ENCODE assay signal across 17 cellular contexts in genomic region chr17:39568710-39569109, GRCh38. TPM values are rescaled to one million over a fixed set of nuclear protein-coding genes. Genes with fewer than 3 reads are reported as not detected.
DNase-seq lines count a peak whose midpoint lies in the region; ATAC-seq and TF ChIP-seq lines count a peak whose summit lies in the region.
"Had no signal": no experiment of that assay in that cellular context is flagged by ENCODE, and none has a peak within 500 bp of the region (broad histone marks: within the 10 kb centered on the region; RNA-seq: fewer than 3 reads in every experiment).

No MANE protein-coding gene starts in this region.

- peaks cover 4% of the 10 kb centered on the region for H3K27me3 Mint-ChIP-seq in activated naive CD4-positive, alpha-beta T cell treated with anti-CD3 and anti-CD28 coated beads, Interleukin-2, amount 50 U/mL, for 24 hours
- H3K27me3 Mint-ChIP-seq in neural crest cell (ENCODE audit: low read depth), result no peaks in the 10 kb centered on the region
- H3K27me3 Mint-ChIP-seq: B cell; CD4-positive, alpha-beta T cell had no signal

- no peaks in the 10 kb centered on the region for H3K9me3 ChIP-seq in uterus

- H3K9me3 Mint-ChIP-seq in activated naive CD4-positive, alpha-beta T cell treated with anti-CD3 and anti-CD28 coated beads, Interleukin-2, amount 50 U/mL, for 24 hours, result peaks cover 9% of the 10 kb centered on the region
- H3K9me3 Mint-ChIP-seq in activated naive CD4-positive, alpha-beta T cell treated with anti-CD3 and anti-CD28 coated beads, Interleukin-2, amount 50 U/mL, for 72 hours, result peaks cover 8 to 9% of the 10 kb centered on the region in 2 donors
- H3K9me3 Mint-ChIP-seq in neural crest cell, result peaks cover 3% of the 10 kb centered on the region

- TF ChIP-seq CTCF in neural crest cell (conservative IDR thresholded peaks at IDR 0.05), result no peak
- no peak for TF ChIP-seq CTCF in uterus (IDR thresholded peaks at IDR 0.05)

- H3K4me3 ChIP-seq in uterus, result no peak overlapping the region

- peaks cover 44% of the 10 kb centered on the region for H3K36me3 Mint-ChIP-seq in activated naive CD4-positive, alpha-beta T cell treated with anti-CD3 and anti-CD28 coated beads, Interleukin-2, amount 50 U/mL, for 24 hours
- H3K36me3 Mint-ChIP-seq in activated naive CD4-positive, alpha-beta T cell treated with anti-CD3 and anti-CD28 coated beads, Interleukin-2, amount 50 U/mL, for 72 hours, result peaks cover 17 to 41% of the 10 kb centered on the region in 2 donors
- H3K36me3 Mint-ChIP-seq in neural crest cell (ENCODE audit: low read depth), result peaks cover 14% of the 10 kb centered on the region

- TF ChIP-seq POLR2A in uterus (IDR thresholded peaks at IDR 0.05), result no peak

- no peaks in the 10 kb centered on the region for H3K4me1 ChIP-seq in uterus

- H3K27ac ChIP-seq in uterus, result no peak overlapping the region
- H3K27ac ChIP-seq: HL-60 had no signal

- H3K36me3 ChIP-seq in uterus, result no peaks in the 10 kb centered on the region

- ATAC-seq in activated naive CD4-positive, alpha-beta T cell treated with anti-CD3 and anti-CD28 coated beads, Interleukin-2, amount 50 U/mL, for 72 hours, result no peak
- ATAC-seq in GM18519 (IDR thresholded peaks at IDR 0.05; ENCODE audit: low FRiP score, unreplicated experiment) (no peak), HG02610 (IDR thresholded peaks at IDR 0.05; ENCODE audit: unreplicated experiment) (no peak)

- peak overlapping the region; percentile 41 for H3K27ac Mint-ChIP-seq in activated naive CD4-positive, alpha-beta T cell treated with anti-CD3 and anti-CD28 coated beads, Interleukin-2, amount 50 U/mL, for 24 hours
- H3K27ac Mint-ChIP-seq in activated naive CD4-positive, alpha-beta T cell treated with anti-CD3 and anti-CD28 coated beads, Interleukin-2, amount 50 U/mL, for 72 hours, result peak overlapping the region in 1 of 2 donors; percentile 26
- no peak overlapping the region for H3K27ac Mint-ChIP-seq in neural crest cell (ENCODE audit: unreplicated experiment)
- H3K27ac Mint-ChIP-seq: B cell; CD4-positive, alpha-beta T cell; H9 had no signal

- no peak overlapping the region for H3K4me3 Mint-ChIP-seq in activated naive CD4-positive, alpha-beta T cell treated with anti-CD3 and anti-CD28 coated beads, Interleukin-2, amount 50 U/mL, for 24 hours
- peak overlapping the region; percentile 31 for H3K4me3 Mint-ChIP-seq in neural crest cell
- H3K4me3 Mint-ChIP-seq: B cell; CD4-positive, alpha-beta T cell; H9 had no signal

- H3K4me1 Mint-ChIP-seq in activated naive CD4-positive, alpha-beta T cell treated with anti-CD3 and anti-CD28 coated beads, Interleukin-2, amount 50 U/mL, for 24 hours, result no peaks in the 10 kb centered on the region
- H3K4me1 Mint-ChIP-seq in neural crest cell, result peaks cover 13% of the 10 kb centered on the region
- H3K4me1 Mint-ChIP-seq: B cell had no signal

- intact Hi-C loops in uterus (cut with DNase I; ENCODE audit: low total_unique reads), result no loop called here

- H3K27me3 ChIP-seq in uterus, result no peaks in the 10 kb centered on the region

- DNase-seq in activated naive CD4-positive, alpha-beta T cell treated with anti-CD3 and anti-CD28 coated beads, Interleukin-2, amount 50 U/mL, for 72 hours (ENCODE audit: low spot score in 2 of 2), result no peak
- DNase-seq in astrocyte of the hippocampus (ENCODE audit: low read depth, low spot score) (peak; percentile 50), neural crest cell (ENCODE audit: low read depth, low spot score) (no peak), superior temporal gyrus (ENCODE audit: extremely low spot score) (peak; percentile 33), uterus (no peak)
- DNase-seq: 8988T; C1 segment of cervical spinal cord; CD4-positive, alpha-beta T cell; DND-41; GDM1; GOT3; H9 had no signal

RNA-seq across cellular contexts. Expression of gene NEUROD2, which starts 39.0 kb away (rescaled TPM):
- total RNA-seq in activated naive CD4-positive, alpha-beta T cell treated with anti-CD3 and anti-CD28 coated beads, Interleukin-2, amount 50 U/mL, for 72 hours, result not detected
- total RNA-seq in neural crest cell, result not detected in 2 replicates
- not detected for total RNA-seq in uterus
- total RNA-seq: B cell; CD4-positive, alpha-beta T cell; H9 had no signal

RNA-seq across cellular contexts. Expression of gene PPP1R1B, which starts 58.0 kb away (rescaled TPM):
- total RNA-seq in activated naive CD4-positive, alpha-beta T cell treated with anti-CD3 and anti-CD28 coated beads, Interleukin-2, amount 50 U/mL, for 72 hours, result under 1 TPM in 1 of 2 donors, not detected in 1; 0.16 TPM
- not detected in 2 replicates for total RNA-seq in neural crest cell
- 10 to 100 TPM in 1 of 4 donors, under 1 TPM in 3; 0.26 to 22.0 (median 0.68) TPM for total RNA-seq in uterus
- total RNA-seq: B cell had no signal

Comparison
In these comparisons a context has a peak if more than half of its experiments do, and no peak if none do; other contexts are left out.
1. DNase-seq: peak in astrocyte of the hippocampus (single experiment) and superior temporal gyrus (single experiment); none in activated naive CD4-positive, alpha-beta T cell treated with anti-CD3 and anti-CD28 coated beads, Interleukin-2, amount 50 U/mL, for 72 hours (0 of 2), neural crest cell (single experiment) and uterus (0 of 2).